In genomic region chr13:37640499-37640898, GRCh38 we compare ENCODE assay signal across 9 cellular contexts. TPM values are rescaled to one million over a fixed set of nuclear protein-coding genes. Genes with fewer than 3 reads are reported as not detected.
DNase-seq lines count a peak whose midpoint lies in the region; FAIRE-seq and TF ChIP-seq lines count a peak whose summit lies in the region.
"Had no signal": no experiment of that assay in that cellular context is flagged by ENCODE, and none has a peak within 500 bp of the region (broad histone marks: within the 10 kb centered on the region; RNA-seq: fewer than 3 reads in every experiment).

No MANE protein-coding gene starts in this region.

- H3K9ac ChIP-seq in fibroblast of lung (ENCODE audit: insufficient read depth, low read length), result no peak overlapping the region

- no peak overlapping the region for H2AFZ ChIP-seq in fibroblast of lung (ENCODE audit: low read length)

- H3K36me3 ChIP-seq in fibroblast of lung (ENCODE audit: control insufficient read depth, insufficient read depth, low read length), result no peaks in the 10 kb centered on the region

- no peak overlapping the region for H3K27ac ChIP-seq in fibroblast of lung (ENCODE audit: insufficient read depth, low read length)

- H4K20me1 ChIP-seq in fibroblast of lung (ENCODE audit: control insufficient read depth, extremely low read depth, insufficient read depth, low read length), result no peaks in the 10 kb centered on the region

- FAIRE-seq in RCC 7860 (lab: Jason Lieb, UNC), result peak; percentile 84

- DNase-seq in NCI-H1694 treated with DMSO at 0.1 percent for 48 hours (lab: John Stamatoyannopoulos, UW), result peak; percentile 12
- no peak for DNase-seq in NCI-H1694 (lab: John Stamatoyannopoulos, UW)
- DNase-seq in RCC 7860 (ENCODE audit: low spot score), result peak; percentile 67
- DNase-seq in fibroblast of lung (ENCODE audit: low read depth in 2 of 2), result peak; percentile 78 to 89
- peak; percentile 49 for DNase-seq in superior temporal gyrus (ENCODE audit: extremely low spot score)
- DNase-seq in activated effector memory CD4-positive, alpha-beta T cell treated with anti-CD3 and anti-CD28 coated beads, Interleukin-2, amount 50 U/mL, for 16 hours, result no peak
- no peak for DNase-seq in retina
- DNase-seq in NOMO-1 treated with dmso at 0.1 percent for 144 hours (lab: John Stamatoyannopoulos, UW; ENCODE audit: unreplicated experiment), result no peak
- DNase-seq: AML-193 had no signal

- H3K4me3 ChIP-seq in fibroblast of lung (replicated peaks in 1 of 4; ENCODE audit: control extremely low read depth in 1 of 4, insufficient read depth in 1 of 4, low read depth in 3 of 4, low read length in 4 of 4), result no peak overlapping the region

- no peak overlapping the region for H3K4me2 ChIP-seq in fibroblast of lung (ENCODE audit: extremely low read depth, insufficient read depth, low read length)

- H3K4me1 ChIP-seq in fibroblast of lung (ENCODE audit: control insufficient read depth, extremely low read depth, insufficient read depth, low read length), result peaks cover 2% of the 10 kb centered on the region

- no peaks in the 10 kb centered on the region for H3K9me3 ChIP-seq in fibroblast of lung (ENCODE audit: control insufficient read depth, insufficient read depth, low read depth, low read length)

- H3K27me3 ChIP-seq in fibroblast of lung (ENCODE audit: control insufficient read depth, insufficient read depth, low read length), result no peaks in the 10 kb centered on the region

- H3K79me2 ChIP-seq in fibroblast of lung (ENCODE audit: control insufficient read depth, insufficient read depth, low read length), result no peaks in the 10 kb centered on the region

- peak; percentile 69 to 77 for TF ChIP-seq CTCF in fibroblast of lung (conservative IDR thresholded peaks at IDR 0.05 in 1 of 2, IDR thresholded peaks at IDR 0.05 in 1 of 2; ENCODE audit: low read depth in 1 of 2, low read length in 2 of 2)

RNA-seq across cellular contexts. Expression of gene POSTN, which starts 41.9 kb away (rescaled TPM):
- 38.0 and 221 TPM in 2 replicates for total RNA-seq in fibroblast of lung
- polyA plus RNA-seq in fibroblast of lung, result 526 and 1,141 TPM in 2 replicates
- 266 and 548 TPM in 2 replicates for polyA plus RNA-seq in fibroblast of lung (2012)
- 47.4 and 65.8 TPM in 2 replicates for polyA minus RNA-seq in fibroblast of lung (ENCODE audit: low replicate concordance)

Comparison
In these comparisons a context has a peak if more than half of its experiments do, and no peak if none do; other contexts are left out.
1. DNase-seq: peak in NCI-H1694 treated with DMSO at 0.1 percent for 48 hours (single experiment), RCC 7860 (single experiment), fibroblast of lung (2 of 2) and superior temporal gyrus (single experiment); none in NCI-H1694 (single experiment), activated effector memory CD4-positive, alpha-beta T cell treated with anti-CD3 and anti-CD28 coated beads, Interleukin-2, amount 50 U/mL, for 16 hours (single experiment), retina (single experiment) and NOMO-1 treated with dmso at 0.1 percent for 144 hours (single experiment).